Comparison of ENCODE assay signal across 1 cellular context in the genomic region with DNA sequence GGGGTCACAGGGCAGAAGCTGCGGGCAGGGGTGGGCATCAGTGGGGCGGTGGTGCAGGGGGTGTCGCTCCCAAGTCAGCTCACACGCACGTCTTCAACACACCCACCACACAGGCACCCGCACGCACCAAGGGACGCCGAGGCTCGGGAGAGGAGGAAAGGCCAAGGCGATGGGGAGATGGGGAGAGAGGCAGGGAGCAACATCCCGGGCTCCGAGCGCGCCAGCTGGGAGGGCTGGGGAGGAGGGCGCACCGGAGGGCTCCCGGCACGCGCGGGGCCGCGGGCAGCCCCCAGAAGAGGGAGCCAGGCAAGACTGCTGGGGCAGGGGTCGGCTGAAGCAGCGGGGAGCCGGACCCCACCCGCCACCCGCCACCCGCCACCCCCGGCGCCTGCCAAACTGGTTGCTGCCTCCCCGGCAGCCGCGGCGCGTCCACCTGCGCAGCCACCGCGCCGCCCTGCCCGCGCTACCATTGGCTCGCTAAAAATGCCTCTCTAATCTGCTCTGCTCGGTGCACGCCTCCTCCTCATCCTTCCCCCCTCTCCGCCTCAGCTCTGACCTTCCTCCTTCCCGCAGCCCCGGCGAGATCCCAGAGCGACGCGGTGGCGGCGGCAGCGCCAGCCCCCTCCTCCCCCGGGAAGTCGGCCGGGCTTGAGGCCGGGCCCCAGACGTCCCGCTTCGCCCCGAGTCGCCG.
A peak's percentile ranks its signal among the peaks of the same experiment; 100 is the strongest.
TF ChIP-seq lines count a peak whose summit lies in the region.

TSS of gene PACSIN1 (plus strand) at position 526 of the 691 bp plus-strand sequence. CDS start 60,230 bp downstream, outside the sequence.

TF ChIP-seq in GM23338, 12 proteins besides CTCF, POLR2A, EP300 and RAD21 (continued from another document):
- no peak for TF ChIP-seq EZH2 (IDR thresholded peaks at IDR 0.05; ENCODE audit: low read depth, unreplicated experiment)
- no peak for TF ChIP-seq REST (IDR thresholded peaks at IDR 0.05; ENCODE audit: unreplicated experiment)
- TF ChIP-seq JUNB (IDR thresholded peaks at IDR 0.05; ENCODE audit: unreplicated experiment) = no peak
- TF ChIP-seq ZNF331 (CRISPR knock-in tag; IDR thresholded peaks at IDR 0.05; ENCODE audit: low read depth) = no peak
- TF ChIP-seq ZNF114 (CRISPR knock-in tag; IDR thresholded peaks at IDR 0.05) = no peak
- TF ChIP-seq, protein P1, sequence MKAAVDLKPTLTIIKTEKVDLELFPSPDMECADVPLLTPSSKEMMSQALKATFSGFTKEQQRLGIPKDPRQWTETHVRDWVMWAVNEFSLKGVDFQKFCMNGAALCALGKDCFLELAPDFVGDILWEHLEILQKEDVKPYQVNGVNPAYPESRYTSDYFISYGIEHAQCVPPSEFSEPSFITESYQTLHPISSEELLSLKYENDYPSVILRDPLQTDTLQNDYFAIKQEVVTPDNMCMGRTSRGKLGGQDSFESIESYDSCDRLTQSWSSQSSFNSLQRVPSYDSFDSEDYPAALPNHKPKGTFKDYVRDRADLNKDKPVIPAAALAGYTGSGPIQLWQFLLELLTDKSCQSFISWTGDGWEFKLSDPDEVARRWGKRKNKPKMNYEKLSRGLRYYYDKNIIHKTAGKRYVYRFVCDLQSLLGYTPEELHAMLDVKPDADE (IDR thresholded peaks at IDR 0.05) = no peak
- peak; percentile 55; the same call in 1 of the 2 replicates for TF ChIP-seq POLR2AphosphoS5 (IDR thresholded peaks at IDR 0.05; ENCODE audit: low read depth)
- TF ChIP-seq EZH2phosphoT487 (IDR thresholded peaks at IDR 0.05; ENCODE audit: unreplicated experiment) = no peak
- TF ChIP-seq NANOG (IDR thresholded peaks at IDR 0.05; ENCODE audit: borderline replicate concordance) = no peak
